Comparison of ENCODE assay signal across 7 cellular contexts in genomic region chr2:202911203-202911512, GRCh38. TPM values are rescaled to one million over a fixed set of nuclear protein-coding genes. Genes with fewer than 3 reads are reported as not detected.
A peak's percentile ranks its signal among the peaks of the same experiment; 100 is the strongest.
DNase-seq lines count a peak whose midpoint lies in the region; ATAC-seq, FAIRE-seq and TF ChIP-seq lines count a peak whose summit lies in the region.

No MANE protein-coding gene starts in this region.

- ATAC-seq in GM21528 (IDR thresholded peaks at IDR 0.05; ENCODE audit: low FRiP score, unreplicated experiment) (peak; percentile 26), HG03460 (IDR thresholded peaks at IDR 0.05; ENCODE audit: unreplicated experiment) (no peak)

- POLR2A ChIA-PET in endothelial cell of umbilical vein (lab: Charles Lee): interaction anchor here (0.6 kb wide), 1 partner anchor 217 kb away, joined by 6 read pairs; no protein-coding TSS in a partner anchor

- no peak for TF ChIP-seq CTCF in NB4 (IDR thresholded peaks at IDR 0.05; ENCODE audit: low read depth, low read length)
- no peak for TF ChIP-seq CTCF in endothelial cell of umbilical vein (IDR thresholded peaks at IDR 0.05; ENCODE audit: extremely low read depth in 1 of 2, insufficient read depth in 1 of 2, low read depth in 1 of 2, low read length in 2 of 2)
- no peak for TF ChIP-seq CTCF in ovary (IDR thresholded peaks at IDR 0.05)

- H3K79me2 ChIP-seq in endothelial cell of umbilical vein (ENCODE audit: control insufficient read depth, insufficient read depth, low read length): peaks cover 40% of the 10 kb centered on the region

- H3K4me2 ChIP-seq in endothelial cell of umbilical vein (ENCODE audit: insufficient read depth, low read length): peak overlapping the region; percentile 88

- no peaks in the 10 kb centered on the region for H4K20me1 ChIP-seq in endothelial cell of umbilical vein (replicated peaks; ENCODE audit: control insufficient read depth, extremely low read depth, insufficient read depth, low read length)

- no peaks in the 10 kb centered on the region for H3K9me1 ChIP-seq in endothelial cell of umbilical vein (replicated peaks; ENCODE audit: control insufficient read depth, extremely low read depth, insufficient read depth, low read length)

- peak overlapping the region; percentile 98 for H3K4me3 ChIP-seq in NB4 (ENCODE audit: low read depth, low read length)
- H3K4me3 ChIP-seq in endothelial cell of umbilical vein (replicated peaks in 1 of 3; ENCODE audit: insufficient read depth in 1 of 3, low read depth in 1 of 3, low read length in 3 of 3): peak overlapping the region; percentile 84 to 97 (median 97)
- peak overlapping the region; percentile 72 for H3K4me3 ChIP-seq in ovary

- intact Hi-C loops in endothelial cell of umbilical vein (cut with micrococcal nuclease): loop anchor here (1.0 to 10.0 kb wide), 4 partner anchors 103 to 544 kb away; partner anchors contain the start of genes ABI2 and NBEAL1
- intact Hi-C loops in ovary (cut with DNase I): no loop called here

- no peak for DNase-seq in NB4 (ENCODE audit: low read depth)
- no peak for DNase-seq in endothelial cell of umbilical vein (ENCODE audit: low read depth, low spot score)
- DNase-seq in ovary: peak in 2 of 5 donors; percentile 55 to 65
- DNase-seq in NCI-H1436 (lab: John Stamatoyannopoulos, UW): no peak
- DNase-seq in HuH-7.5 (ENCODE audit: low spot score): no peak

- 0% methylated on average over 8 of the region's 8 CpGs for WGBS in ovary, 3 donors

- CTCF ChIA-PET in endothelial cell of umbilical vein (lab: Charles Lee): interaction anchor here (1.1 kb wide), 1 partner anchor 40 kb away, joined by 3 read pairs; the partner anchor contains the start of gene ICA1L

- dilution Hi-C loops in endothelial cell of umbilical vein (cut with MboI; ENCODE audit: extremely low pct_ligation_motif_present, low sequenced_read_pairs): no loop called here

- H3K27ac ChIP-seq in endothelial cell of umbilical vein (ENCODE audit: insufficient read depth, low read depth, low read length) (peak overlapping the region; percentile 38), ovary (no peak overlapping the region)

- TF ChIP-seq POLR2A in NB4 (IDR thresholded peaks at IDR 0.05; ENCODE audit: extremely low read depth, insufficient read length): no peak
- TF ChIP-seq POLR2A in endothelial cell of umbilical vein (IDR thresholded peaks at IDR 0.05; ENCODE audit: low read depth, low read length): no peak
- TF ChIP-seq POLR2A in ovary (IDR thresholded peaks at IDR 0.05): no peak

- no peak for FAIRE-seq in endothelial cell of umbilical vein (lab: Jason Lieb, UNC)

- H3K36me3 ChIP-seq in endothelial cell of umbilical vein (ENCODE audit: control insufficient read depth in 2 of 2, extremely low read depth in 1 of 2, insufficient read depth in 2 of 2, low read length in 2 of 2): no peaks in the 10 kb centered on the region
- H3K36me3 ChIP-seq in ovary: no peaks in the 10 kb centered on the region

- H3K9ac ChIP-seq in endothelial cell of umbilical vein (replicated peaks; ENCODE audit: extremely low read depth, insufficient read depth, low read length): peak overlapping the region; percentile 97

- peaks cover 7% of the 10 kb centered on the region for H3K4me1 ChIP-seq in endothelial cell of umbilical vein (ENCODE audit: control insufficient read depth, extremely low read depth, insufficient read depth, low read length)
- H3K4me1 ChIP-seq in ovary (ENCODE audit: insufficient read depth): no peaks in the 10 kb centered on the region

- peak overlapping the region; percentile 53 for H2AFZ ChIP-seq in endothelial cell of umbilical vein (ENCODE audit: low read depth, low read length)

- H3K27me3 ChIP-seq in endothelial cell of umbilical vein (ENCODE audit: control insufficient read depth in 2 of 2, insufficient read depth in 2 of 2, low read length in 2 of 2) (no peaks in the 10 kb centered on the region), ovary (no peaks in the 10 kb centered on the region)

- TSS peak; percentile 46 for BruUV-seq in endothelial cell of umbilical vein (replicated peaks; lab: Mats Ljungman, UMichigan)

- no peak for TF ChIP-seq EP300 in ovary (IDR thresholded peaks at IDR 0.05)

- H3K9me3 ChIP-seq in endothelial cell of umbilical vein (replicated peaks; ENCODE audit: control insufficient read depth, insufficient read depth, low read length): no peaks in the 10 kb centered on the region
- no peaks in the 10 kb centered on the region for H3K9me3 ChIP-seq in ovary

TF ChIP-seq in endothelial cell of umbilical vein, 7 proteins besides CTCF, POLR2A, EP300 and RAD21:
- TF ChIP-seq POLR2AphosphoS5 (IDR thresholded peaks at IDR 0.05; ENCODE audit: insufficient read depth, low read depth, low read length): no peak
- TF ChIP-seq JUN (IDR thresholded peaks at IDR 0.05; ENCODE audit: borderline replicate concordance, insufficient read depth, insufficient read length, low read depth): no peak
- TF ChIP-seq FOS (IDR thresholded peaks at IDR 0.05; ENCODE audit: borderline replicate concordance, insufficient read depth, low read length): no peak

RNA-seq across cellular contexts. Expression of gene WDR12, which starts 0.3 kb away (rescaled TPM):
- total RNA-seq in endothelial cell of umbilical vein: 65.6 and 67.1 TPM in 2 replicates
- polyA plus RNA-seq in endothelial cell of umbilical vein: 5.6 and 8.5 TPM in 2 replicates
- polyA plus RNA-seq in endothelial cell of umbilical vein (2011; cell fraction: cytosol; rRNA removed): 11.7 and 14.9 TPM in 2 replicates
- polyA plus RNA-seq in endothelial cell of umbilical vein (2011; cell fraction: nucleus; rRNA removed): 24.7 and 40.2 TPM in 2 replicates
- polyA plus RNA-seq in endothelial cell of umbilical vein (2012): 52.6 and 80.9 TPM in 2 replicates
- polyA minus RNA-seq in endothelial cell of umbilical vein: 13.1 and 16.1 TPM in 2 replicates
- polyA minus RNA-seq in endothelial cell of umbilical vein (2011; cell fraction: cytosol; rRNA and poly(A)+ RNA removed): 27.2 TPM
- polyA minus RNA-seq in endothelial cell of umbilical vein (2011; cell fraction: nucleus; rRNA and poly(A)+ RNA removed): 12.1 and 13.6 TPM in 2 replicates
- total RNA-seq in ovary: 10 to 100 TPM in 6 of 7 donors, 1 to 10 TPM in 1; 7.7 to 45.2 (median 29.2) TPM
- polyA plus RNA-seq in ovary: 10 to 100 TPM in 1 of 2 donors, 1 to 10 TPM in 1; 9.3 to 29.2 TPM

RNA-seq across cellular contexts. Expression of gene CARF, which starts 0.9 kb away (rescaled TPM):
- total RNA-seq in endothelial cell of umbilical vein (3.2 and 3.7 TPM in 2 replicates), ovary (10 to 100 TPM; 11.1 to 15.5 (median 13.5) TPM)
- polyA plus RNA-seq in endothelial cell of umbilical vein (1.0 and 1.6 TPM in 2 replicates), ovary (1 to 10 TPM; 4.4 to 9.8 TPM)
- polyA plus RNA-seq in endothelial cell of umbilical vein (2011; cell fraction: cytosol; rRNA removed): 0.97 and 1.6 TPM in 2 replicates
- polyA plus RNA-seq in endothelial cell of umbilical vein (2011; cell fraction: nucleus; rRNA removed): 6.9 and 8.9 TPM in 2 replicates
- 1.2 and 1.3 TPM in 2 replicates for polyA plus RNA-seq in endothelial cell of umbilical vein (2012)
- 4.8 and 5.0 TPM in 2 replicates for polyA minus RNA-seq in endothelial cell of umbilical vein
- 0.92 TPM for polyA minus RNA-seq in endothelial cell of umbilical vein (2011; cell fraction: cytosol; rRNA and poly(A)+ RNA removed)
- polyA minus RNA-seq in endothelial cell of umbilical vein (2011; cell fraction: nucleus; rRNA and poly(A)+ RNA removed): 6.1 and 8.7 TPM in 2 replicates

RNA-seq across cellular contexts. Expression of gene ICA1L, which starts 39.6 kb away (rescaled TPM):
- total RNA-seq in endothelial cell of umbilical vein (3.7 and 4.1 TPM in 2 replicates), ovary (10 to 100 TPM; 13.2 to 24.6 (median 20.8) TPM)
- polyA plus RNA-seq in endothelial cell of umbilical vein (0.84 and 1.6 TPM in 2 replicates), ovary (1 to 10 TPM; 6.3 to 9.9 TPM)
- polyA plus RNA-seq in endothelial cell of umbilical vein (2011; cell fraction: cytosol; rRNA removed): 1.0 and 1.1 TPM in 2 replicates
- polyA plus RNA-seq in endothelial cell of umbilical vein (2011; cell fraction: nucleus; rRNA removed): 6.7 and 8.6 TPM in 2 replicates
- 1.8 and 1.9 TPM in 2 replicates for polyA plus RNA-seq in endothelial cell of umbilical vein (2012)
- 2.1 and 2.6 TPM in 2 replicates for polyA minus RNA-seq in endothelial cell of umbilical vein
- polyA minus RNA-seq in endothelial cell of umbilical vein (2011; cell fraction: cytosol; rRNA and poly(A)+ RNA removed): 0.41 TPM
- polyA minus RNA-seq in endothelial cell of umbilical vein (2011; cell fraction: nucleus; rRNA and poly(A)+ RNA removed): 6.1 and 7.0 TPM in 2 replicates
